In the genomic region with DNA sequence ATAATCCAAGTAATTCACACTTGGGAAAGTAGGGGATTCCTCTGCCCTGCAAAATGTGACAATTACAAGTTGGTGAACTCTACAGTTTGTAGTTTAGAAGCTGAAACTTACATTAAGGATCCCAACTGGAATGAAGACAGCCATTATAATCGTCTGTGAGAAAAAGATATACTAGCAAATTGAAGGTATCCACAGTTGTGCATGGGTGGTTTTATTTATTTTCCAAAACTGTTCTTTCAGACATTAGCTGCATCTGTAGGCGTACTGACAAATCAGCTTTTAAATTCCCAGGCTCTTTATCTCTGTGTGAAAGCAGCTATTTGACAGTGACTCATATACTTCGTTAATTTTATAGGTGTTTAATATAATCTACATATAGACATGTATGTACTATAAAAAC, we compare ENCODE assay signal across 23 cellular contexts. TPM values are rescaled to one million over a fixed set of nuclear protein-coding genes. Genes with fewer than 3 reads are reported as not detected.
DNase-seq lines count a peak whose midpoint lies in the region; ATAC-seq, FAIRE-seq and TF ChIP-seq lines count a peak whose summit lies in the region.
"Had no signal": no experiment of that assay in that cellular context is flagged by ENCODE, and none has a peak within 500 bp of the region (broad histone marks: within the 10 kb centered on the region; RNA-seq: fewer than 3 reads in every experiment).

No MANE protein-coding gene starts in this region.

- FAIRE-seq in A549 (lab: Jason Lieb, UNC) (no peak), K562 (lab: Jason Lieb, UNC) (no peak)
- FAIRE-seq: A204.1, G401.6, GM12892, H1 had no signal

- TF ChIP-seq POLR2A in A549 (IDR thresholded peaks at IDR 0.05; ENCODE audit: low read length) (no peak), K562 (conservative IDR thresholded peaks at IDR 0.05) (no peak)

- in situ Hi-C loops in K562 (cut with MboI): no loop called here

- no peaks in the 10 kb centered on the region for H4K20me1 ChIP-seq in K562 (replicated peaks; ENCODE audit: control insufficient read depth, insufficient read depth, low read length)
- H4K20me1 ChIP-seq: BLaER1 treated with 17β-estradiol and CSF1 and Interleukin-3, amounts not matched to agents 10 nM and 100 nM had no signal

- no peaks in the 10 kb centered on the region for H3K36me3 ChIP-seq in HEK293 (ENCODE audit: control insufficient read depth in 2 of 2, insufficient read depth in 1 of 2, low read length in 2 of 2)
- H3K36me3 ChIP-seq in K562 (ENCODE audit: control insufficient read depth, insufficient read depth, low read length): no peaks in the 10 kb centered on the region
- H3K36me3 ChIP-seq: BE2C; BLaER1 treated with 17β-estradiol and CSF1 and Interleukin-3, amounts not matched to agents 10 nM and 100 nM had no signal

- TF ChIP-seq EP300 in A549 (IDR thresholded peaks at IDR 0.05) (no peak), K562 (IDR thresholded peaks at IDR 0.05; ENCODE audit: low read length) (no peak)

- ATAC-seq in A549 (no peak), K562 (no peak), HG02884 (IDR thresholded peaks at IDR 0.05; ENCODE audit: unreplicated experiment) (no peak)

- no peak overlapping the region for H2AFZ ChIP-seq in K562 (ENCODE audit: low read depth, low read length)
- H2AFZ ChIP-seq: GM23248 had no signal

- H3K9ac ChIP-seq in K562 (ENCODE audit: insufficient read depth in 1 of 2, low read depth in 2 of 2, low read length in 2 of 2): no peak overlapping the region
- H3K9ac ChIP-seq: BLaER1 treated with 17β-estradiol and CSF1 and Interleukin-3, amounts not matched to agents 10 nM and 100 nM; GM23248 had no signal

- WGBS in A549 (ENCODE audit: missing lambda C conversion rate): 64% methylated on average over 3 of the region's 3 CpGs
- 4% methylated on average over 3 of the region's 3 CpGs for WGBS in K562 (ENCODE audit: insufficient coverage, low coverage, missing lambda C conversion rate)

- TF ChIP-seq CTCF in A549 (IDR thresholded peaks at IDR 0.05) (no peak), HEK293 (tag by site-specific recombination; IDR thresholded peaks at IDR 0.05) (no peak), K562 (IDR thresholded peaks at IDR 0.05 in 2 of 3, conservative IDR thresholded peaks at IDR 0.05 in 1 of 3; ENCODE audit: insufficient read depth in 2 of 3, low read depth in 1 of 3, low read length in 3 of 3) (no peak)

- H3K4me2 ChIP-seq in A549: no peak overlapping the region
- H3K4me2 ChIP-seq in K562 (ENCODE audit: insufficient read depth, low read length): no peak overlapping the region

- POLR2A ChIA-PET in A549 (lab: Yijun Ruan, JAX): no interaction called here
- POLR2A ChIA-PET in HEK293 (lab: Yijun Ruan, JAX): interaction anchor here (0.8 to 2.8 kb wide), 4 partner anchors 11 to 22 kb away, joined by 3 to 25 read pairs (median 8); a partner anchor contains a TSS
- POLR2A ChIA-PET in K562 (lab: Yijun Ruan, JAX): interaction anchor here (0.8 to 1.9 kb wide), 5 partner anchors 8 to 54 kb away, joined by 3 to 7 read pairs (median 4); a partner anchor contains a TSS

- no peaks in the 10 kb centered on the region for H3K79me2 ChIP-seq in K562 (ENCODE audit: control insufficient read depth, insufficient read depth, low read length)

- H3K9me1 ChIP-seq in K562 (ENCODE audit: control insufficient read depth, insufficient read depth, low read length): no peaks in the 10 kb centered on the region

- no peak overlapping the region for H3K27ac ChIP-seq in A549
- H3K27ac ChIP-seq in HEK293 (ENCODE audit: extremely low read depth, low read depth, low read length): no peak overlapping the region
- H3K27ac ChIP-seq in K562 (ENCODE audit: extremely low read depth, low read depth, low read length): no peak overlapping the region
- H3K27ac ChIP-seq: 22Rv1, GM23248 had no signal

- intact Hi-C loops in K562 (cut with micrococcal nuclease): no loop called here

- H3K4me1 ChIP-seq in A549: peaks cover 34% of the 10 kb centered on the region
- peaks cover 30% of the 10 kb centered on the region for H3K4me1 ChIP-seq in HEK293 (ENCODE audit: control insufficient read depth, insufficient read depth, low read length)
- H3K4me1 ChIP-seq in K562 (replicated peaks in 1 of 2; ENCODE audit: control insufficient read depth in 2 of 2, insufficient read depth in 2 of 2, low read length in 2 of 2): peaks cover 8 to 16% of the 10 kb centered on the region in 2 experiments; a peak in 3 of 5 replicates
- H3K4me1 ChIP-seq: BE2C had no signal

- H3K27me3 ChIP-seq in K562 (ENCODE audit: control insufficient read depth in 2 of 2, insufficient read depth in 2 of 2, low read length in 2 of 2): peaks cover 0 to 2% of the 10 kb centered on the region in 2 experiments; a peak in 1 of 5 replicates
- H3K27me3 ChIP-seq: BLaER1 treated with 17β-estradiol and CSF1 and Interleukin-3, amounts not matched to agents 10 nM and 100 nM had no signal

- H3K4me3 ChIP-seq in A549: no peak overlapping the region
- H3K4me3 ChIP-seq in HEK293 (ENCODE audit: low read depth, low read length): no peak overlapping the region
- H3K4me3 ChIP-seq in K562: no peak overlapping the region
- H3K4me3 ChIP-seq: BLaER1 treated with 17β-estradiol and CSF1 and Interleukin-3, amounts not matched to agents 10 nM and 100 nM; GM23248 had no signal

- no TSS peak for BruUV-seq in K562 (replicated peaks; lab: Mats Ljungman, UMichigan)

- DNase-seq in A549 (ENCODE audit: low read depth in 1 of 2, low spot score in 1 of 2) (no peak), K562 (ENCODE audit: extremely low read depth in 1 of 4, low spot score in 3 of 4) (no peak), NCI-H1417 (lab: John Stamatoyannopoulos, UW) (no peak), dermis blood vessel endothelial cell (no peak)
- DNase-seq: ACHN; AML-193; BE2C; Calu3; CD4-positive, alpha-beta T cell; CD8-positive, alpha-beta memory T cell; DMS53; DMS79 treated with DMSO at 0.1 percent for 48 hours; GM23248; H7; HCEC 1CT had no signal

- TF ChIP-seq RAD21 in A549 (conservative IDR thresholded peaks at IDR 0.05 in 1 of 2, IDR thresholded peaks at IDR 0.05 in 1 of 2) (no peak), K562 (CRISPR knock-in tag; conservative IDR thresholded peaks at IDR 0.05 in 1 of 2, IDR thresholded peaks at IDR 0.05 in 1 of 2) (no peak)

- no peaks in the 10 kb centered on the region for H3K9me3 ChIP-seq in A549
- no peaks in the 10 kb centered on the region for H3K9me3 ChIP-seq in HEK293 (ENCODE audit: control insufficient read depth, insufficient read depth, low read depth, low read length)
- H3K9me3 ChIP-seq in K562 (replicated peaks; ENCODE audit: control insufficient read depth, insufficient read depth, low read depth, low read length): no peaks in the 10 kb centered on the region
- H3K9me3 ChIP-seq: BE2C had no signal

- CTCF ChIA-PET in A549 (lab: Yijun Ruan, JAX): interaction anchor here (0.9 to 4.2 kb wide), 6 partner anchors 10 to 134 kb away, joined by 3 to 17 read pairs (median 7); a partner anchor contains a TSS
- CTCF ChIA-PET in HEK293 (lab: Yijun Ruan, JAX): interaction anchor here (0.6 to 1.2 kb wide), 4 partner anchors 10 to 134 kb away, joined by 3 to 6 read pairs (median 3); a partner anchor contains a TSS
- CTCF ChIA-PET in K562 (lab: Yijun Ruan, JAX; ENCODE audit: low intra/inter-chr PET ratio): no interaction called here

RNA-seq across cellular contexts. Expression of a gene that starts 12.5 kb away (rescaled TPM):
- polyA plus RNA-seq in A549 (2011; rRNA removed) (2.6 TPM in 2 replicates), A549 (2017; fragmentation: RNase III; extraction: RNeasy Plus Mini Kit Qiagen cat#74134 plus additional on column Dnase treatment) (2.6 to 3.8 TPM (median 3.2 TPM) in 3 replicates), K562 (2011; rRNA removed) (4.0 and 5.7 TPM in 2 replicates), K562 (2014; fragmentation: Illumina TruSeq; extraction: Trizol) (4.0 and 9.0 TPM in 2 replicates), K562 (2014; fragmentation: Nextera tagmentation; extraction: Ambion mirVana) (under 1 TPM; 0.15 to 0.35 TPM), K562 (2014; rRNA removed) (16.7 and 17.0 TPM in 2 replicates)
- 6.5 and 7.1 TPM in 2 replicates for polyA plus RNA-seq in A549 (2012; cell fraction: cytosol; rRNA removed)
- polyA plus RNA-seq in A549 (2012; cell fraction: nucleus; rRNA removed): 27.0 and 30.9 TPM in 2 replicates
- polyA minus RNA-seq in A549 (2011; rRNA and poly(A)+ RNA removed): 2.5 and 3.2 TPM in 2 replicates
- 15.2 and 35.8 TPM in 2 replicates for total RNA-seq in K562 (2011; cell fraction: chromatin; rRNA removed; ENCODE audit: low replicate concordance)
- 27.8 and 28.4 TPM in 2 replicates for total RNA-seq in K562 (2011; cell fraction: nucleolus; rRNA removed)
- 14.1 and 16.9 TPM in 2 replicates for total RNA-seq in K562 (2011; cell fraction: nucleoplasm; rRNA removed)
- total RNA-seq in K562 (2014; rRNA removed) (15.7 and 16.7 TPM in 2 replicates), K562 (2014; rRNA removed; fragmentation: Illumina TruSeq; extraction: Trizol) (2.9 and 3.4 TPM in 2 replicates), K562 (2015; rRNA removed; fragmentation: Illumina TruSeq; extraction: Trizol) (4.7 and 4.8 TPM in 2 replicates), K562 (2021) (17.6 and 23.7 TPM in 2 replicates), dermis blood vessel endothelial cell (0.56 and 1.2 TPM in 2 replicates)
- 11.2 and 13.3 TPM in 2 replicates for polyA plus RNA-seq in K562 (2011; cell fraction: cytosol; rRNA removed)
- polyA plus RNA-seq in K562 (2011; cell fraction: nucleus; rRNA removed): 44.7 and 63.1 TPM in 2 replicates
- 7.7 and 17.9 TPM in 2 replicates for polyA plus RNA-seq in K562 (2012)
- polyA minus RNA-seq in K562 (2011; rRNA and poly(A)+ RNA removed): 3.1 and 3.9 TPM in 2 replicates
- polyA minus RNA-seq in K562 (2011; cell fraction: cytosol; rRNA and poly(A)+ RNA removed): 4.4 and 9.8 TPM in 2 replicates
- polyA minus RNA-seq in K562 (2011; cell fraction: nucleus; rRNA and poly(A)+ RNA removed): 16.2 and 19.0 TPM in 2 replicates
- total RNA-seq: CD4-positive, alpha-beta T cell; H7 had no signal
- polyA plus RNA-seq: CD8-positive, alpha-beta memory T cell had no signal

RNA-seq across cellular contexts. Expression of a gene that starts 12.8 kb away (rescaled TPM):
- 395 and 412 TPM in 2 replicates for polyA plus RNA-seq in A549 (2011; rRNA removed)
- 207 and 218 TPM in 2 replicates for polyA plus RNA-seq in A549 (2012; cell fraction: cytosol; rRNA removed)
- polyA plus RNA-seq in A549 (2012; cell fraction: nucleus; rRNA removed): 73.2 and 78.9 TPM in 2 replicates
- 235 to 243 TPM (median 243 TPM) in 3 replicates for polyA plus RNA-seq in A549 (2017; fragmentation: RNase III; extraction: RNeasy Plus Mini Kit Qiagen cat#74134 plus additional on column Dnase treatment)
- 159 and 171 TPM in 2 replicates for polyA minus RNA-seq in A549 (2011; rRNA and poly(A)+ RNA removed)
- 146 and 261 TPM in 2 replicates for total RNA-seq in K562 (2011; cell fraction: chromatin; rRNA removed; ENCODE audit: low replicate concordance)
- 96.2 and 100 TPM in 2 replicates for total RNA-seq in K562 (2011; cell fraction: nucleolus; rRNA removed)
- 157 and 209 TPM in 2 replicates for total RNA-seq in K562 (2011; cell fraction: nucleoplasm; rRNA removed)
- 161 and 191 TPM in 2 replicates for total RNA-seq in K562 (2014; rRNA removed)
- total RNA-seq in K562 (2014; rRNA removed; fragmentation: Illumina TruSeq; extraction: Trizol): 312 and 341 TPM in 2 replicates
- total RNA-seq in K562 (2015; rRNA removed; fragmentation: Illumina TruSeq; extraction: Trizol): 210 and 240 TPM in 2 replicates
- 258 and 263 TPM in 2 replicates for total RNA-seq in K562 (2021)
- 394 and 543 TPM in 2 replicates for polyA plus RNA-seq in K562 (2011; rRNA removed)
- 152 and 278 TPM in 2 replicates for polyA plus RNA-seq in K562 (2011; cell fraction: cytosol; rRNA removed)
- 72.1 and 126 TPM in 2 replicates for polyA plus RNA-seq in K562 (2011; cell fraction: nucleus; rRNA removed)
- polyA plus RNA-seq in K562 (2012): 193 and 269 TPM in 2 replicates
- 232 and 238 TPM in 2 replicates for polyA plus RNA-seq in K562 (2014; fragmentation: Illumina TruSeq; extraction: Trizol)
- polyA plus RNA-seq in K562 (2014; fragmentation: Nextera tagmentation; extraction: Ambion mirVana): 100 to 1,000 TPM; 130 to 134 TPM
- polyA plus RNA-seq in K562 (2014; rRNA removed): 200 and 253 TPM in 2 replicates
- 348 and 381 TPM in 2 replicates for polyA minus RNA-seq in K562 (2011; rRNA and poly(A)+ RNA removed)
- 108 and 109 TPM in 2 replicates for polyA minus RNA-seq in K562 (2011; cell fraction: cytosol; rRNA and poly(A)+ RNA removed)
- polyA minus RNA-seq in K562 (2011; cell fraction: nucleus; rRNA and poly(A)+ RNA removed): 49.1 and 73.3 TPM in 2 replicates
- total RNA-seq in dermis blood vessel endothelial cell: 165 and 183 TPM in 2 replicates
